ENCODE assay signal across 12 cellular contexts in genomic region chr16:211631-212180, GRCh38. TPM values are rescaled to one million over a fixed set of nuclear protein-coding genes. Genes with fewer than 3 reads are reported as not detected.
A peak's percentile ranks its signal among the peaks of the same experiment; 100 is the strongest.
DNase-seq lines count a peak whose midpoint lies in the region; ATAC-seq, FAIRE-seq and TF ChIP-seq lines count a peak whose summit lies in the region.
"Not testable (repeated sequence)": the region's sequence is repeated elsewhere in the genome, so short reads cannot be mapped to it uniquely, and the experiment has no call there.
"Had no signal": no experiment of that assay in that cellular context is flagged by ENCODE, and none has a peak within 500 bp of the region (broad histone marks: within the 10 kb centered on the region; RNA-seq: fewer than 3 reads in every experiment).

No MANE protein-coding gene starts in this region.

- not testable (repeated sequence) for FAIRE-seq in GM12878 (lab: Jason Lieb, UNC)

- H3K18ac ChIP-seq in mesenchymal stem cell (ENCODE audit: low read depth in 1 of 2, low read length in 2 of 2) = not testable (repeated sequence)

- not testable (repeated sequence) for BruUV-seq in GM12878 (replicated peaks; lab: Mats Ljungman, UMichigan)

- not testable (repeated sequence) for H3K4me3 ChIP-seq in GM12878; left ventricle myocardium inferior; mesenchymal stem cell (ENCODE audit: insufficient read depth in 1 of 2, low read depth in 1 of 2, low read length in 2 of 2)

- H2BK120ac ChIP-seq in mesenchymal stem cell (ENCODE audit: low read depth, low read length) = not testable (repeated sequence)

- SMC1A ChIA-PET in GM12878 (lab: Charles Lee; ENCODE audit: uncharacterized antibody, unreplicated experiment) = interaction anchor here (0.5 to 0.7 kb wide), 2 partner anchors 29 to 85 kb away, joined by 3 read pairs; no protein-coding TSS in a partner anchor

- not testable (repeated sequence) for H4K20me1 ChIP-seq in GM12878 (ENCODE audit: control insufficient read depth, insufficient read depth)

- H4K91ac ChIP-seq in mesenchymal stem cell (ENCODE audit: low read length) = peak overlapping the region; percentile 2

- in situ Hi-C loops in GM12878 (cut with MboI) = not testable (repeated sequence)

- TF ChIP-seq EP300 in GM12878 (IDR thresholded peaks at IDR 0.05; ENCODE audit: borderline replicate concordance in 1 of 2, control insufficient read depth in 1 of 2, low read depth in 2 of 2, low read length in 2 of 2) = not testable (repeated sequence)

- H3K23ac ChIP-seq in mesenchymal stem cell (ENCODE audit: low read length in 2 of 2) = not testable (repeated sequence)

- H2AK5ac ChIP-seq in mesenchymal stem cell (ENCODE audit: low read length, severe bottlenecking) = not testable (repeated sequence)

- CTCF ChIA-PET in RWPE1 (lab: Yijun Ruan, JAX) (interaction anchor here (0.6 kb wide), 1 partner anchor 32 kb away, joined by 3 read pairs; no protein-coding TSS in a partner anchor), GM12878 (lab: Yijun Ruan, JAX) (interaction anchor here (1.0 kb wide), 1 partner anchor 105 kb away, joined by 3 read pairs; no protein-coding TSS in a partner anchor)

- H2BK5ac ChIP-seq in mesenchymal stem cell (ENCODE audit: low read depth, low read length, poor library complexity, severe bottlenecking) = not testable (repeated sequence)

- not testable (repeated sequence) for H3K4me3 Mint-ChIP-seq in progenitor cell of endocrine pancreas (ENCODE audit: low read depth); stimulated activated naive CD8-positive, alpha-beta T cell treated with anti-CD3 and anti-CD28 coated beads, Interleukin-15, amount 100 ng/mL, for 72 hours

- H3K36me3 ChIP-seq in GM12878 (ENCODE audit: control insufficient read depth in 2 of 2, insufficient read depth in 2 of 2, low read length in 1 of 2) (peaks cover 16 to 21% of the 10 kb centered on the region in 2 experiments; a peak in 3 of 4 replicates), left ventricle myocardium inferior (peaks cover 82% of the 10 kb centered on the region), mesenchymal stem cell (ENCODE audit: control insufficient read depth in 1 of 2, insufficient read depth in 2 of 2, low read depth in 1 of 2, low read length in 2 of 2) (peaks cover 69 to 83% of the 10 kb centered on the region in 2 experiments)

- not testable (repeated sequence) for H3K79me2 ChIP-seq in GM12878 (ENCODE audit: control insufficient read depth, insufficient read depth, low read length)

- not testable (repeated sequence) for H3K27me3 ChIP-seq in GM12878 (replicated peaks in 1 of 2; ENCODE audit: control insufficient read depth in 2 of 2, insufficient read depth in 2 of 2, low read length in 1 of 2); left ventricle myocardium inferior (ENCODE audit: low read depth); mesenchymal stem cell (ENCODE audit: control insufficient read depth in 1 of 2, insufficient read depth in 1 of 2, low read length in 2 of 2)

- H4K8ac ChIP-seq in mesenchymal stem cell (ENCODE audit: low read length) = not testable (repeated sequence)

- H2AFZ ChIP-seq in GM12878 (ENCODE audit: control insufficient read depth, low read depth, low read length); mesenchymal stem cell (ENCODE audit: low read depth, low read length): not testable (repeated sequence)

- H3K27ac Mint-ChIP-seq in progenitor cell of endocrine pancreas = peak overlapping the region; percentile 64
- peak overlapping the region; percentile 14 to 88 for H3K27ac Mint-ChIP-seq in stimulated activated naive CD8-positive, alpha-beta T cell treated with anti-CD3 and anti-CD28 coated beads, Interleukin-15, amount 100 ng/mL, for 72 hours

- H3K9me3 Mint-ChIP-seq in progenitor cell of endocrine pancreas (ENCODE audit: low read depth); stimulated activated naive CD8-positive, alpha-beta T cell treated with anti-CD3 and anti-CD28 coated beads, Interleukin-15, amount 100 ng/mL, for 72 hours: not testable (repeated sequence)

- TF ChIP-seq CTCF in RWPE1 (conservative IDR thresholded peaks at IDR 0.05; ENCODE audit: low read depth); GM12878 (IDR thresholded peaks at IDR 0.05 in 2 of 3, conservative IDR thresholded peaks at IDR 0.05 in 1 of 3; ENCODE audit: control insufficient read depth in 2 of 3, extremely low read depth in 1 of 3, insufficient read depth in 1 of 3, low read depth in 3 of 3, low read length in 3 of 3); left ventricle myocardium inferior (IDR thresholded peaks at IDR 0.05; ENCODE audit: borderline replicate concordance); progenitor cell of endocrine pancreas (IDR thresholded peaks at IDR 0.05; ENCODE audit: unreplicated experiment): not testable (repeated sequence)

- H3K4me2 ChIP-seq in GM12878 (ENCODE audit: control insufficient read depth, insufficient read depth); mesenchymal stem cell (ENCODE audit: low read length, poor library complexity, severe bottlenecking): not testable (repeated sequence)

- H3K9me3 ChIP-seq in GM12878 (replicated peaks; ENCODE audit: control insufficient read depth, insufficient read depth, low read length); left ventricle myocardium inferior (replicated peaks); mesenchymal stem cell (ENCODE audit: control insufficient read depth, low read length): not testable (repeated sequence)

- peak overlapping the region; percentile 4; the same call in 1 of the 2 replicates for H3K27ac ChIP-seq in RWPE1
- not testable (repeated sequence) for H3K27ac ChIP-seq in GM12878 (ENCODE audit: control insufficient read depth, insufficient read depth); mesenchymal stem cell (ENCODE audit: low read length, poor library complexity, severe bottlenecking)
- H3K27ac ChIP-seq in left ventricle myocardium inferior (replicated peaks) = peak overlapping the region; percentile 16

- peaks cover 21% of the 10 kb centered on the region for H3K79me1 ChIP-seq in mesenchymal stem cell (replicated peaks; ENCODE audit: low read length, poor library complexity, severe bottlenecking)

- not testable (repeated sequence) for H3K4me1 ChIP-seq in GM12878 (ENCODE audit: control insufficient read depth, insufficient read depth, low read length); mesenchymal stem cell (ENCODE audit: control insufficient read depth, insufficient read depth, low read depth, low read length)
- H3K4me1 ChIP-seq in left ventricle myocardium inferior = peaks cover 24% of the 10 kb centered on the region

- 91% methylated on average over 14 of the region's 14 CpGs for WGBS in GM12878 (ENCODE audit: insufficient coverage, insufficient replicate concordance, low lambda C conversion rate, missing lambda C conversion rate)
- 98% methylated on average over 14 of the region's 14 CpGs for WGBS in mesenchymal stem cell

- not testable (repeated sequence) for ATAC-seq in GM12878; stimulated activated naive CD8-positive, alpha-beta T cell treated with anti-CD3 and anti-CD28 coated beads, Interleukin-15, amount 100 ng/mL, for 72 hours
- peak; percentile 13 for ATAC-seq in Right ventricle myocardium superior (ENCODE audit: poor library complexity)

- TF ChIP-seq POLR2A in GM12878 (IDR thresholded peaks at IDR 0.05; ENCODE audit: low read depth, low read length) = 0 out of 2 replicates have a peak, but pooled peaks have one; percentile 42

- H2BK15ac ChIP-seq in mesenchymal stem cell (ENCODE audit: low read depth, poor library complexity, severe bottlenecking) = not testable (repeated sequence)

- intact Hi-C loops in GM12878 (cut with micrococcal nuclease; ENCODE audit: unreplicated experiment); Right ventricle myocardium superior (cut with DNase I); left ventricle myocardium inferior (cut with micrococcal nuclease): not testable (repeated sequence)

- RAD21 ChIA-PET in GM12878 (lab: Charles Lee; ENCODE audit: unreplicated experiment) = not testable (repeated sequence)

- H3K36me3 Mint-ChIP-seq in progenitor cell of endocrine pancreas (ENCODE audit: insufficient read depth) = peaks cover 18% of the 10 kb centered on the region

- not testable (repeated sequence) for TF ChIP-seq RAD21 in GM12878 (IDR thresholded peaks at IDR 0.05; ENCODE audit: insufficient read depth, low read depth, low read length)

- not testable (repeated sequence) for H3K14ac ChIP-seq in mesenchymal stem cell (ENCODE audit: low read length in 2 of 2)

- not testable (repeated sequence) for H2BK12ac ChIP-seq in mesenchymal stem cell (ENCODE audit: low read length in 2 of 2)

- not testable (repeated sequence) for H3K27me3 Mint-ChIP-seq in progenitor cell of endocrine pancreas; stimulated activated naive CD8-positive, alpha-beta T cell treated with anti-CD3 and anti-CD28 coated beads, Interleukin-15, amount 100 ng/mL, for 72 hours

- POLR2A ChIA-PET in RWPE1 (lab: Yijun Ruan, JAX; ENCODE audit: low non-redundant PET); GM12878 (lab: Charles Lee): not testable (repeated sequence)

- H3K4ac ChIP-seq in mesenchymal stem cell (ENCODE audit: low read depth in 1 of 2, low read length in 2 of 2) = not testable (repeated sequence)

- H3K4me1 Mint-ChIP-seq in progenitor cell of endocrine pancreas (ENCODE audit: low read depth); stimulated activated naive CD8-positive, alpha-beta T cell treated with anti-CD3 and anti-CD28 coated beads, Interleukin-15, amount 100 ng/mL, for 72 hours: not testable (repeated sequence)

- H3K9ac ChIP-seq in GM12878 (ENCODE audit: control insufficient read depth, insufficient read depth, low read length); mesenchymal stem cell (ENCODE audit: low read length): not testable (repeated sequence)

- not testable (repeated sequence) for DNase-seq in RWPE1 (ENCODE audit: low spot score); GM12878 (ENCODE audit: low read depth, low spot score); Right ventricle myocardium superior; left ventricle myocardium inferior; mesenchymal stem cell; progenitor cell of endocrine pancreas (ENCODE audit: low spot score, unreplicated experiment); stimulated activated naive CD8-positive, alpha-beta T cell treated with anti-CD3 and anti-CD28 coated beads, Interleukin-15, amount 100 ng/mL, for 72 hours

RNA-seq across cellular contexts. Expression of gene LUC7L, which starts 17.5 kb away (rescaled TPM):
- total RNA-seq in GM12878 (2013; cell fraction: nucleolus; rRNA removed) = 388 and 392 TPM in 2 replicates
- total RNA-seq in GM12878 (2014; rRNA removed) (40.7 and 41.4 TPM in 2 replicates), GM12878 (2014; rRNA removed; fragmentation: Illumina TruSeq; extraction: Trizol) (35.9 and 40.1 TPM in 2 replicates), GM12878 (2021) (50.7 and 59.6 TPM in 2 replicates), Right ventricle myocardium superior (25.0 TPM), left ventricle myocardium inferior (23.3 TPM), progenitor cell of endocrine pancreas (229 and 230 TPM in 2 replicates)
- polyA plus RNA-seq in GM12878 (2011; ENCODE audit: low read depth) = 15.5 TPM
- polyA plus RNA-seq in GM12878 (2011; rRNA removed) (47.4 and 57.4 TPM in 2 replicates), GM12878 (2014; fragmentation: Illumina TruSeq; extraction: Trizol) (27.9 and 32.1 TPM in 2 replicates), GM12878 (2014; fragmentation: Nextera tagmentation; extraction: Ambion mirVana) (10 to 100 TPM in 1 of 2 experiments, 1 to 10 TPM in 1; 2.3 to 10.9 TPM), GM12878 (2014; rRNA removed) (56.9 and 58.9 TPM in 2 replicates), GM12878 (2016; fragmentation: Nextera tagmentation; extraction: Ambion mirVana) (10 to 100 TPM; 52.3 to 58.9 TPM)
- polyA plus RNA-seq in GM12878 (2011; cell fraction: cytosol; rRNA removed) = 30.1 and 40.6 TPM in 2 replicates
- polyA plus RNA-seq in GM12878 (2011; cell fraction: nucleus; rRNA removed) = 203 and 223 TPM in 2 replicates
- polyA plus RNA-seq in GM12878 (2012) = 39.6 and 40.3 TPM in 2 replicates
- polyA minus RNA-seq in GM12878 (2011; rRNA and poly(A)+ RNA removed) = 26.2 and 30.7 TPM in 2 replicates
- polyA minus RNA-seq in GM12878 (2011; cell fraction: cytosol; rRNA and poly(A)+ RNA removed) = 12.4 and 20.3 TPM in 2 replicates
- 73.6 and 104 TPM in 2 replicates for polyA minus RNA-seq in GM12878 (2011; cell fraction: nucleus; rRNA and poly(A)+ RNA removed)
- polyA plus RNA-seq in mesenchymal stem cell (2013, experiment 1 of 2) = 38.5 TPM
- polyA plus RNA-seq in mesenchymal stem cell (2013, experiment 2 of 2) = 36.3 TPM

RNA-seq across cellular contexts. Expression of gene FAM234A, which starts 22.9 kb away (rescaled TPM):
- total RNA-seq in GM12878 (2013; cell fraction: nucleolus; rRNA removed) = 41.7 and 42.1 TPM in 2 replicates
- total RNA-seq in GM12878 (2014; rRNA removed) (15.1 and 17.2 TPM in 2 replicates), GM12878 (2014; rRNA removed; fragmentation: Illumina TruSeq; extraction: Trizol) (12.8 and 14.0 TPM in 2 replicates), GM12878 (2021) (37.2 and 41.4 TPM in 2 replicates), Right ventricle myocardium superior (135 TPM), left ventricle myocardium inferior (135 TPM), progenitor cell of endocrine pancreas (127 and 129 TPM in 2 replicates)
- 21.5 TPM for polyA plus RNA-seq in GM12878 (2011; ENCODE audit: low read depth)
- polyA plus RNA-seq in GM12878 (2011; rRNA removed) (3.3 and 6.5 TPM in 2 replicates), GM12878 (2014; fragmentation: Illumina TruSeq; extraction: Trizol) (11.6 and 17.3 TPM in 2 replicates), GM12878 (2014; fragmentation: Nextera tagmentation; extraction: Ambion mirVana) (1 to 10 TPM; 1.6 TPM), GM12878 (2014; rRNA removed) (28.5 and 30.5 TPM in 2 replicates), GM12878 (2016; fragmentation: Nextera tagmentation; extraction: Ambion mirVana) (10 to 100 TPM; 36.9 to 37.6 TPM)
- 8.8 and 10.1 TPM in 2 replicates for polyA plus RNA-seq in GM12878 (2011; cell fraction: cytosol; rRNA removed)
- 26.4 and 29.7 TPM in 2 replicates for polyA plus RNA-seq in GM12878 (2011; cell fraction: nucleus; rRNA removed)
- 25.3 and 40.7 TPM in 2 replicates for polyA plus RNA-seq in GM12878 (2012)
- 5.0 and 8.5 TPM in 2 replicates for polyA minus RNA-seq in GM12878 (2011; rRNA and poly(A)+ RNA removed)
- polyA minus RNA-seq in GM12878 (2011; cell fraction: cytosol; rRNA and poly(A)+ RNA removed) = 4.4 and 7.8 TPM in 2 replicates
- 4.6 and 5.9 TPM in 2 replicates for polyA minus RNA-seq in GM12878 (2011; cell fraction: nucleus; rRNA and poly(A)+ RNA removed)
- polyA plus RNA-seq in mesenchymal stem cell (2013, experiment 1 of 2) = 118 TPM
- 110 TPM for polyA plus RNA-seq in mesenchymal stem cell (2013, experiment 2 of 2)

RNA-seq across cellular contexts. Expression of gene HBQ1, which starts 31.4 kb away (rescaled TPM):
- total RNA-seq in GM12878 (2013; cell fraction: nucleolus; rRNA removed) = not detected in 2 replicates
- total RNA-seq in GM12878 (2014; rRNA removed) = not detected in 2 replicates
- not detected in 2 replicates for total RNA-seq in GM12878 (2014; rRNA removed; fragmentation: Illumina TruSeq; extraction: Trizol)
- not detected in 2 replicates for total RNA-seq in GM12878 (2021)
- not detected for polyA plus RNA-seq in GM12878 (2011; ENCODE audit: low read depth)
- polyA plus RNA-seq in GM12878 (2011; rRNA removed) = not detected in 2 replicates
- 0.18 TPM in 1 of 2 replicates, not detected in the other for polyA plus RNA-seq in GM12878 (2011; cell fraction: cytosol; rRNA removed)
- polyA plus RNA-seq in GM12878 (2011; cell fraction: nucleus; rRNA removed) = not detected in 2 replicates
- polyA plus RNA-seq in GM12878 (2012) = not detected in 2 replicates
- polyA plus RNA-seq in GM12878 (2014; fragmentation: Illumina TruSeq; extraction: Trizol) = not detected in 2 replicates
- polyA plus RNA-seq in GM12878 (2014; fragmentation: Nextera tagmentation; extraction: Ambion mirVana) = not detected
- not detected in 2 replicates for polyA plus RNA-seq in GM12878 (2014; rRNA removed)
- polyA plus RNA-seq in GM12878 (2016; fragmentation: Nextera tagmentation; extraction: Ambion mirVana) = not detected
- not detected in 2 replicates for polyA minus RNA-seq in GM12878 (2011; rRNA and poly(A)+ RNA removed)
- not detected in 2 replicates for polyA minus RNA-seq in GM12878 (2011; cell fraction: cytosol; rRNA and poly(A)+ RNA removed)
- polyA minus RNA-seq in GM12878 (2011; cell fraction: nucleus; rRNA and poly(A)+ RNA removed) = not detected in 2 replicates
- total RNA-seq in Right ventricle myocardium superior = not detected
- total RNA-seq in left ventricle myocardium inferior = not detected
- polyA plus RNA-seq in mesenchymal stem cell (2013, experiment 1 of 2) = 0.30 TPM
- polyA plus RNA-seq in mesenchymal stem cell (2013, experiment 2 of 2) = 0.79 TPM
- 0.60 and 0.84 TPM in 2 replicates for total RNA-seq in progenitor cell of endocrine pancreas
- total RNA-seq: CD4-positive, alpha-beta T cell; GM23248; H4 had no signal
- polyA plus RNA-seq: GM23248 had no signal

RNA-seq across cellular contexts. Expression of gene HBA1, which starts 35.2 kb away (rescaled TPM):
- total RNA-seq in GM12878 (2013; cell fraction: nucleolus; rRNA removed) = not detected in 2 replicates
- total RNA-seq in GM12878 (2014; rRNA removed) = 0.28 TPM in 1 of 2 replicates, not detected in the other
- total RNA-seq in GM12878 (2014; rRNA removed; fragmentation: Illumina TruSeq; extraction: Trizol) = not detected in 2 replicates
- total RNA-seq in GM12878 (2021) = 1.9 and 2.4 TPM in 2 replicates
- not detected for polyA plus RNA-seq in GM12878 (2011; ENCODE audit: low read depth)
- 0.63 and 3.5 TPM in 2 replicates for polyA plus RNA-seq in GM12878 (2011; rRNA removed)
- 13.0 and 16.9 TPM in 2 replicates for polyA plus RNA-seq in GM12878 (2011; cell fraction: cytosol; rRNA removed)
- polyA plus RNA-seq in GM12878 (2011; cell fraction: nucleus; rRNA removed) = 10.8 and 15.8 TPM in 2 replicates
- 1.2 TPM in 1 of 2 replicates, not detected in the other for polyA plus RNA-seq in GM12878 (2012)
- not detected in 2 replicates for polyA plus RNA-seq in GM12878 (2014; fragmentation: Illumina TruSeq; extraction: Trizol)
- polyA plus RNA-seq in GM12878 (2014; fragmentation: Nextera tagmentation; extraction: Ambion mirVana) = under 1 TPM in 1 of 2 experiments, not detected in 1; 0.33 TPM
- 0.32 and 0.83 TPM in 2 replicates for polyA plus RNA-seq in GM12878 (2014; rRNA removed)
- not detected for polyA plus RNA-seq in GM12878 (2016; fragmentation: Nextera tagmentation; extraction: Ambion mirVana)
- polyA minus RNA-seq in GM12878 (2011; rRNA and poly(A)+ RNA removed) = 4.2 and 6.9 TPM in 2 replicates
- 10.0 TPM in 1 of 2 replicates, not detected in the other for polyA minus RNA-seq in GM12878 (2011; cell fraction: cytosol; rRNA and poly(A)+ RNA removed)
- 2.4 and 3.0 TPM in 2 replicates for polyA minus RNA-seq in GM12878 (2011; cell fraction: nucleus; rRNA and poly(A)+ RNA removed)
- total RNA-seq in Right ventricle myocardium superior = 110 TPM
- total RNA-seq in left ventricle myocardium inferior = 78.7 TPM
- polyA plus RNA-seq in mesenchymal stem cell (2013, experiment 1 of 2) = not detected
- polyA plus RNA-seq in mesenchymal stem cell (2013, experiment 2 of 2) = not detected
- not detected in 2 replicates for total RNA-seq in progenitor cell of endocrine pancreas
- total RNA-seq: CD4-positive, alpha-beta T cell; GM23248; H4; HepG2 had no signal
- polyA plus RNA-seq: BJ, GM23248 had no signal

RNA-seq across cellular contexts. Expression of gene HBA2, which starts 39.0 kb away (rescaled TPM):
- total RNA-seq in GM12878 (2013; cell fraction: nucleolus; rRNA removed) = not detected in 2 replicates
- not detected in 2 replicates for total RNA-seq in GM12878 (2014; rRNA removed)
- total RNA-seq in GM12878 (2014; rRNA removed; fragmentation: Illumina TruSeq; extraction: Trizol) = not detected in 2 replicates
- 0.48 and 0.92 TPM in 2 replicates for total RNA-seq in GM12878 (2021)
- polyA plus RNA-seq in GM12878 (2011; ENCODE audit: low read depth) = not detected
- 0.30 TPM in 1 of 2 replicates, not detected in the other for polyA plus RNA-seq in GM12878 (2011; rRNA removed)
- 0.88 and 1.3 TPM in 2 replicates for polyA plus RNA-seq in GM12878 (2011; cell fraction: cytosol; rRNA removed)
- 1.6 and 2.2 TPM in 2 replicates for polyA plus RNA-seq in GM12878 (2011; cell fraction: nucleus; rRNA removed)
- polyA plus RNA-seq in GM12878 (2012) = 0.66 TPM in 1 of 2 replicates, not detected in the other
- not detected in 2 replicates for polyA plus RNA-seq in GM12878 (2014; fragmentation: Illumina TruSeq; extraction: Trizol)
- not detected for polyA plus RNA-seq in GM12878 (2014; fragmentation: Nextera tagmentation; extraction: Ambion mirVana)
- 0.25 TPM in 1 of 2 replicates, not detected in the other for polyA plus RNA-seq in GM12878 (2014; rRNA removed)
- under 1 TPM in 1 of 2 experiments, not detected in 1; 0.96 TPM for polyA plus RNA-seq in GM12878 (2016; fragmentation: Nextera tagmentation; extraction: Ambion mirVana)
- not detected in 2 replicates for polyA minus RNA-seq in GM12878 (2011; rRNA and poly(A)+ RNA removed)
- 8.8 TPM in 1 of 2 replicates, not detected in the other for polyA minus RNA-seq in GM12878 (2011; cell fraction: cytosol; rRNA and poly(A)+ RNA removed)
- 2.3 TPM in 1 of 2 replicates, not detected in the other for polyA minus RNA-seq in GM12878 (2011; cell fraction: nucleus; rRNA and poly(A)+ RNA removed)
- 64.7 TPM for total RNA-seq in Right ventricle myocardium superior
- 59.1 TPM for total RNA-seq in left ventricle myocardium inferior
- polyA plus RNA-seq in mesenchymal stem cell (2013, experiment 1 of 2) = not detected
- not detected for polyA plus RNA-seq in mesenchymal stem cell (2013, experiment 2 of 2)
- total RNA-seq in progenitor cell of endocrine pancreas = not detected in 2 replicates
- total RNA-seq: CD4-positive, alpha-beta T cell; GM23248; HepG2 had no signal
- polyA plus RNA-seq: GM23248, HepG2 had no signal
